Comparison of ENCODE assay signal across 15 cellular contexts in genomic region chr4:5808081-5808741, GRCh38.
DNase-seq lines count a peak whose midpoint lies in the region; ATAC-seq and TF ChIP-seq lines count a peak whose summit lies in the region.
"Had no signal": no experiment of that assay in that cellular context is flagged by ENCODE, and none has a peak within 500 bp of the region (broad histone marks: within the 10 kb centered on the region; RNA-seq: fewer than 3 reads in every experiment).

No MANE protein-coding gene starts in this region.

- H3K9me3 ChIP-seq in sigmoid colon (no peaks in the 10 kb centered on the region), upper lobe of left lung (no peaks in the 10 kb centered on the region)
- H3K9me3 ChIP-seq: Caco-2 had no signal

- no peak for TF ChIP-seq EP300 in sigmoid colon (IDR thresholded peaks at IDR 0.05)
- no peak for TF ChIP-seq EP300 in upper lobe of left lung (IDR thresholded peaks at IDR 0.05)

- 51 to 77% methylated on average over 10 of the region's 10 CpGs for WGBS in sigmoid colon, 2 donors
- 77 to 92% methylated on average over 4 to 10 of the region's 10 CpGs for WGBS in upper lobe of left lung, 2 donors

- TF ChIP-seq POLR2A in sigmoid colon (IDR thresholded peaks at IDR 0.05) (no peak), upper lobe of left lung (IDR thresholded peaks at IDR 0.05) (no peak)

- H3K4me3 ChIP-seq in sigmoid colon (no peak overlapping the region), upper lobe of left lung (no peak overlapping the region)

- DNase-seq in NCI-H1092 treated with DMSO at 0.1 percent for 48 hours (lab: John Stamatoyannopoulos, UW) (peak; percentile 36), NCI-H1092 (lab: John Stamatoyannopoulos, UW) (no peak), NCI-H510A (lab: John Stamatoyannopoulos, UW) (peak; percentile 22), dermis blood vessel endothelial cell (peak; percentile 26), sigmoid colon (peak; percentile 75), upper lobe of left lung (no peak), HCEC 1CT (no peak)
- DNase-seq: activated CD8-positive, alpha-beta T cell treated with anti-CD3 and anti-CD28 coated beads, Interleukin-2, amount 10 ng/mL, durations not matched to agents 7 days and 5 days; Caco-2; foreskin keratinocyte; NCI-H774; nucleus accumbens; SIG-M5; small intestine had no signal

- no peaks in the 10 kb centered on the region for H3K27me3 ChIP-seq in sigmoid colon
- no peaks in the 10 kb centered on the region for H3K27me3 ChIP-seq in upper lobe of left lung
- H3K27me3 ChIP-seq: foreskin keratinocyte had no signal

- TF ChIP-seq CTCF in sigmoid colon (IDR thresholded peaks at IDR 0.05) (no peak), upper lobe of left lung (IDR thresholded peaks at IDR 0.05) (no peak)

- H3K4me1 ChIP-seq in sigmoid colon (peaks cover 0 to 9% (median 0%) of the 10 kb centered on the region in 4 donors), upper lobe of left lung (no peaks in the 10 kb centered on the region)
- H3K4me1 ChIP-seq: Caco-2, foreskin keratinocyte had no signal

- intact Hi-C loops in sigmoid colon (cut with DNase I): no loop called here

- peak overlapping the region in 2 of 4 donors; percentile 8 to 28 for H3K27ac ChIP-seq in sigmoid colon
- H3K27ac ChIP-seq in upper lobe of left lung: no peak overlapping the region
- H3K27ac ChIP-seq: foreskin keratinocyte had no signal

- no peak for ATAC-seq in upper lobe of left lung (ENCODE audit: low FRiP score in 2 of 2)
- no peak for ATAC-seq in GM18868 (IDR thresholded peaks at IDR 0.05; ENCODE audit: unreplicated experiment)
- ATAC-seq: activated CD8-positive, alpha-beta T cell treated with anti-CD3 and anti-CD28 coated beads, Interleukin-2, amount 10 ng/mL, durations not matched to agents 7 days and 5 days; foreskin keratinocyte had no signal

- H3K36me3 ChIP-seq in sigmoid colon (peaks cover 21 to 80% (median 30%) of the 10 kb centered on the region in 4 donors), upper lobe of left lung (peaks cover 5 to 43% (median 18%) of the 10 kb centered on the region in 4 donors)

Comparison
In these comparisons a context has a peak if more than half of its experiments do, and no peak if none do; other contexts are left out.
1. DNase-seq: peak in NCI-H1092 treated with DMSO at 0.1 percent for 48 hours (single experiment), NCI-H510A (single experiment), dermis blood vessel endothelial cell (single experiment) and sigmoid colon (single experiment); none in NCI-H1092 (single experiment), upper lobe of left lung (0 of 2) and HCEC 1CT (single experiment).